ENCODE assay signal across 24 cellular contexts in genomic region chr20:63765082-63765873, GRCh38. TPM values are rescaled to one million over a fixed set of nuclear protein-coding genes. Genes with fewer than 3 reads are reported as not detected.
DNase-seq lines count a peak whose midpoint lies in the region; ATAC-seq and TF ChIP-seq lines count a peak whose summit lies in the region.
"Had no signal": no experiment of that assay in that cellular context is flagged by ENCODE, and none has a peak within 500 bp of the region (broad histone marks: within the 10 kb centered on the region; RNA-seq: fewer than 3 reads in every experiment).

No MANE protein-coding gene starts in this region.

- intact Hi-C loops in activated CD8-positive, alpha-beta T cell treated with anti-CD3 and anti-CD28 coated beads for 36 hours (cut with micrococcal nuclease): no loop called here
- intact Hi-C loops in right lobe of liver (cut with DNase I) (no loop called here), spleen (cut with DNase I; ENCODE audit: low total_unique reads) (no loop called here)

- no peaks in the 10 kb centered on the region for H3K9me3 ChIP-seq in right lobe of liver
- H3K9me3 ChIP-seq in spleen: no peaks in the 10 kb centered on the region
- H3K9me3 ChIP-seq: HAP-1, MG63, SJSA1 had no signal

- H3K27me3 ChIP-seq in right lobe of liver: no peaks in the 10 kb centered on the region
- H3K27me3 ChIP-seq in spleen (replicated peaks in 1 of 7): no peaks in the 10 kb centered on the region
- H3K27me3 ChIP-seq: MG63, SJSA1 had no signal

- H3K4me3 ChIP-seq in choroid plexus epithelial cell (ENCODE audit: low read depth, low read length) (no peak overlapping the region), right lobe of liver (no peak overlapping the region), spleen (no peak overlapping the region)
- H3K4me3 ChIP-seq: GM23338, HAP-1, MG63, SJSA1 had no signal

- no peak for DNase-seq in activated CD8-positive, alpha-beta T cell treated with anti-CD3 and anti-CD28 coated beads, Interleukin-2, amount 10 ng/mL, durations not matched to agents 7 days and 5 days
- DNase-seq in activated CD8-positive, alpha-beta T cell treated with anti-CD3 and anti-CD28 coated beads for 36 hours: no peak
- peak; percentile 45 for DNase-seq in choroid plexus epithelial cell (ENCODE audit: low read depth)
- no peak for DNase-seq in right lobe of liver
- no peak for DNase-seq in spleen
- DNase-seq in superior temporal gyrus (ENCODE audit: extremely low spot score): no peak
- DNase-seq in activated naive CD4-positive, alpha-beta T cell treated with anti-CD3 and anti-CD28 coated beads, Interleukin-2, amount 50 U/mL, for 72 hours (ENCODE audit: low spot score in 2 of 2): no peak
- DNase-seq in activated CD4-positive, alpha-beta T cell treated with anti-CD3 and anti-CD28 coated beads, Interleukin-2, amount 50 U/mL, for 4 hours: no peak
- DNase-seq: 8988T; ACHN; CD4-positive, CD25-positive, alpha-beta regulatory T cell; HFFc6; KG1; MG63; NCI-H1694; NCI-H2029 treated with DMSO at 0.1 percent for 48 hours; NCI-H446 treated with DMSO at 0.1 percent for 48 hours; NCI-H526; NCI-H82; Right ventricle myocardium superior; RPMI8226 had no signal

- no peak overlapping the region for H3K27ac ChIP-seq in right lobe of liver
- peak overlapping the region in 6 of 8 donors; percentile 18 to 59 (median 44) for H3K27ac ChIP-seq in spleen
- H3K27ac ChIP-seq: SJSA1 had no signal

- POLR2A ChIA-PET in activated CD8-positive, alpha-beta T cell treated with anti-CD3 and anti-CD28 coated beads, Interleukin-2, amount 10 ng/mL, durations not matched to agents 7 days and 5 days (lab: Charles Lee): no interaction called here
- POLR2A ChIA-PET in activated CD8-positive, alpha-beta T cell treated with anti-CD3 and anti-CD28 coated beads for 36 hours (lab: Charles Lee): interaction anchor here (0.7 kb wide), 1 partner anchor 352 kb away, joined by 3 read pairs; no protein-coding TSS in a partner anchor

- no peak for TF ChIP-seq CTCF in activated CD8-positive, alpha-beta T cell treated with anti-CD3 and anti-CD28 coated beads for 36 hours (IDR thresholded peaks at IDR 0.05)
- no peak for TF ChIP-seq CTCF in choroid plexus epithelial cell (conservative IDR thresholded peaks at IDR 0.05; ENCODE audit: low read depth, low read length)
- no peak for TF ChIP-seq CTCF in right lobe of liver (IDR thresholded peaks at IDR 0.05)
- TF ChIP-seq CTCF in spleen (IDR thresholded peaks at IDR 0.05 in 8 of 11, conservative IDR thresholded peaks at IDR 0.05 in 3 of 11): no peak

- no peaks in the 10 kb centered on the region for H3K9me3 Mint-ChIP-seq in activated CD8-positive, alpha-beta T cell treated with anti-CD3 and anti-CD28 coated beads, Interleukin-2, amount 10 ng/mL, durations not matched to agents 7 days and 5 days (ENCODE audit: insufficient read depth)
- no peaks in the 10 kb centered on the region for H3K9me3 Mint-ChIP-seq in activated CD8-positive, alpha-beta T cell treated with anti-CD3 and anti-CD28 coated beads for 36 hours
- H3K9me3 Mint-ChIP-seq in activated naive CD4-positive, alpha-beta T cell treated with anti-CD3 and anti-CD28 coated beads, Interleukin-2, amount 50 U/mL, for 72 hours: no peaks in the 10 kb centered on the region
- H3K9me3 Mint-ChIP-seq: CD4-positive, CD25-positive, alpha-beta regulatory T cell; GM23338; HFFc6 had no signal

- no peaks in the 10 kb centered on the region for H3K4me1 Mint-ChIP-seq in activated CD8-positive, alpha-beta T cell treated with anti-CD3 and anti-CD28 coated beads, Interleukin-2, amount 10 ng/mL, durations not matched to agents 7 days and 5 days (ENCODE audit: low read depth)
- H3K4me1 Mint-ChIP-seq in activated CD8-positive, alpha-beta T cell treated with anti-CD3 and anti-CD28 coated beads for 36 hours (ENCODE audit: low read depth): no peaks in the 10 kb centered on the region
- H3K4me1 Mint-ChIP-seq: GM23338 had no signal

- 46% methylated on average over 16 of the region's 16 CpGs for WGBS in right lobe of liver (ENCODE audit: insufficient coverage, low coverage, low lambda C conversion rate, missing lambda C conversion rate)
- WGBS in spleen, 5 donors: 68 to 79% (median 73%) methylated on average over 16 of the region's 16 CpGs

- H3K4me3 Mint-ChIP-seq in activated CD8-positive, alpha-beta T cell treated with anti-CD3 and anti-CD28 coated beads, Interleukin-2, amount 10 ng/mL, durations not matched to agents 7 days and 5 days: no peak overlapping the region
- H3K4me3 Mint-ChIP-seq in activated CD8-positive, alpha-beta T cell treated with anti-CD3 and anti-CD28 coated beads for 36 hours: no peak overlapping the region
- H3K4me3 Mint-ChIP-seq: CD4-positive, CD25-positive, alpha-beta regulatory T cell; GM23338; HFFc6 had no signal

- no peak for TF ChIP-seq POLR2A in right lobe of liver (IDR thresholded peaks at IDR 0.05)
- no peak for TF ChIP-seq POLR2A in spleen (IDR thresholded peaks at IDR 0.05)

- ATAC-seq in activated CD8-positive, alpha-beta T cell treated with anti-CD3 and anti-CD28 coated beads, Interleukin-2, amount 10 ng/mL, durations not matched to agents 7 days and 5 days: no peak
- no peak for ATAC-seq in activated CD8-positive, alpha-beta T cell treated with anti-CD3 and anti-CD28 coated beads for 36 hours
- ATAC-seq in right lobe of liver: peak in 3 of 4 donors; percentile 23 to 45 (median 42)
- ATAC-seq in activated naive CD4-positive, alpha-beta T cell treated with anti-CD3 and anti-CD28 coated beads, Interleukin-2, amount 50 U/mL, for 72 hours: no peak
- ATAC-seq: GM23338 had no signal

- H3K27ac Mint-ChIP-seq in activated CD8-positive, alpha-beta T cell treated with anti-CD3 and anti-CD28 coated beads, Interleukin-2, amount 10 ng/mL, durations not matched to agents 7 days and 5 days: peak overlapping the region; percentile 25
- H3K27ac Mint-ChIP-seq in activated CD8-positive, alpha-beta T cell treated with anti-CD3 and anti-CD28 coated beads for 36 hours: no peak overlapping the region
- H3K27ac Mint-ChIP-seq in activated naive CD4-positive, alpha-beta T cell treated with anti-CD3 and anti-CD28 coated beads, Interleukin-2, amount 50 U/mL, for 72 hours: peak overlapping the region in 1 of 2 donors; percentile 17
- H3K27ac Mint-ChIP-seq: CD4-positive, CD25-positive, alpha-beta regulatory T cell; GM23338; HFFc6 had no signal

- CTCF ChIA-PET in activated CD8-positive, alpha-beta T cell treated with anti-CD3 and anti-CD28 coated beads, Interleukin-2, amount 10 ng/mL, durations not matched to agents 7 days and 5 days (lab: Charles Lee): no interaction called here
- CTCF ChIA-PET in activated CD8-positive, alpha-beta T cell treated with anti-CD3 and anti-CD28 coated beads for 36 hours (lab: Charles Lee): no interaction called here

- no peaks in the 10 kb centered on the region for H3K4me1 ChIP-seq in right lobe of liver
- peaks cover 0 to 40% (median 9%) of the 10 kb centered on the region in 6 donors for H3K4me1 ChIP-seq in spleen
- H3K4me1 ChIP-seq: HAP-1, SJSA1 had no signal

- no peaks in the 10 kb centered on the region for H3K36me3 Mint-ChIP-seq in activated CD8-positive, alpha-beta T cell treated with anti-CD3 and anti-CD28 coated beads, Interleukin-2, amount 10 ng/mL, durations not matched to agents 7 days and 5 days (ENCODE audit: low read depth)
- H3K36me3 Mint-ChIP-seq in activated CD8-positive, alpha-beta T cell treated with anti-CD3 and anti-CD28 coated beads for 36 hours (ENCODE audit: low read depth): no peaks in the 10 kb centered on the region
- H3K36me3 Mint-ChIP-seq in activated naive CD4-positive, alpha-beta T cell treated with anti-CD3 and anti-CD28 coated beads, Interleukin-2, amount 50 U/mL, for 72 hours: no peaks in the 10 kb centered on the region
- H3K36me3 Mint-ChIP-seq: CD4-positive, CD25-positive, alpha-beta regulatory T cell had no signal

- no peaks in the 10 kb centered on the region for H3K36me3 ChIP-seq in right lobe of liver
- peaks cover 0 to 57% (median 9%) of the 10 kb centered on the region in 6 donors for H3K36me3 ChIP-seq in spleen
- H3K36me3 ChIP-seq: HAP-1, SJSA1 had no signal

- peaks cover 12% of the 10 kb centered on the region for H3K27me3 Mint-ChIP-seq in activated CD8-positive, alpha-beta T cell treated with anti-CD3 and anti-CD28 coated beads, Interleukin-2, amount 10 ng/mL, durations not matched to agents 7 days and 5 days (ENCODE audit: low read depth)
- no peaks in the 10 kb centered on the region for H3K27me3 Mint-ChIP-seq in activated CD8-positive, alpha-beta T cell treated with anti-CD3 and anti-CD28 coated beads for 36 hours
- H3K27me3 Mint-ChIP-seq: CD4-positive, CD25-positive, alpha-beta regulatory T cell had no signal

RNA-seq across cellular contexts. Expression of gene SLC2A4RG, which starts 25.7 kb away (rescaled TPM):
- 10 to 100 TPM; 97.2 TPM for total RNA-seq in activated CD8-positive, alpha-beta T cell treated with anti-CD3 and anti-CD28 coated beads, Interleukin-2, amount 10 ng/mL, durations not matched to agents 7 days and 5 days
- 10 to 100 TPM; 38.5 to 39.8 TPM for total RNA-seq in activated CD8-positive, alpha-beta T cell treated with anti-CD3 and anti-CD28 coated beads for 36 hours
- total RNA-seq in right lobe of liver: 100 to 1,000 TPM in 2 of 6 experiments, 10 to 100 TPM in 4; 36.0 to 180 (median 73.8) TPM
- 100 to 1,000 TPM in 1 of 7 donors, 10 to 100 TPM in 6; 39.9 to 107 (median 64.8) TPM for total RNA-seq in spleen
- polyA plus RNA-seq in spleen: 10 to 100 TPM; 27.5 to 44.0 (median 34.3) TPM
- 10 to 100 TPM; 24.7 to 37.2 TPM for total RNA-seq in activated naive CD4-positive, alpha-beta T cell treated with anti-CD3 and anti-CD28 coated beads, Interleukin-2, amount 50 U/mL, for 72 hours

RNA-seq across cellular contexts. Expression of gene LIME1, which starts 28.8 kb away (rescaled TPM):
- total RNA-seq in activated CD8-positive, alpha-beta T cell treated with anti-CD3 and anti-CD28 coated beads, Interleukin-2, amount 10 ng/mL, durations not matched to agents 7 days and 5 days: 100 to 1,000 TPM; 163 to 165 TPM
- total RNA-seq in activated CD8-positive, alpha-beta T cell treated with anti-CD3 and anti-CD28 coated beads for 36 hours: 10 to 100 TPM; 15.5 to 16.8 TPM
- total RNA-seq in right lobe of liver (100 to 1,000 TPM in 2 of 6 experiments, 10 to 100 TPM in 4; 37.0 to 118 (median 65.5) TPM), spleen (10 to 100 TPM; 24.0 to 93.4 (median 39.0) TPM)
- 10 to 100 TPM; 56.2 to 96.6 (median 80.4) TPM for polyA plus RNA-seq in spleen
- total RNA-seq in activated naive CD4-positive, alpha-beta T cell treated with anti-CD3 and anti-CD28 coated beads, Interleukin-2, amount 50 U/mL, for 72 hours: 10 to 100 TPM in 1 of 2 donors, 1 to 10 TPM in 1; 6.3 to 18.2 TPM

RNA-seq across cellular contexts. Expression of gene ZGPAT, which starts 57.4 kb away (rescaled TPM):
- 10 to 100 TPM; 38.6 to 43.5 TPM for total RNA-seq in activated CD8-positive, alpha-beta T cell treated with anti-CD3 and anti-CD28 coated beads, Interleukin-2, amount 10 ng/mL, durations not matched to agents 7 days and 5 days
- 10 to 100 TPM; 22.4 to 22.5 TPM for total RNA-seq in activated CD8-positive, alpha-beta T cell treated with anti-CD3 and anti-CD28 coated beads for 36 hours
- 10 to 100 TPM; 18.7 to 68.9 (median 31.9) TPM for total RNA-seq in right lobe of liver
- 10 to 100 TPM; 23.6 to 45.7 (median 38.1) TPM for total RNA-seq in spleen
- 10 to 100 TPM; 27.6 to 72.8 (median 50.0) TPM for polyA plus RNA-seq in spleen
- 10 to 100 TPM; 12.5 to 24.0 TPM for total RNA-seq in activated naive CD4-positive, alpha-beta T cell treated with anti-CD3 and anti-CD28 coated beads, Interleukin-2, amount 50 U/mL, for 72 hours

RNA-seq across cellular contexts. Expression of gene ARFRP1, which starts 57.5 kb away (rescaled TPM):
- 10 to 100 TPM; 55.2 to 57.6 TPM for total RNA-seq in activated CD8-positive, alpha-beta T cell treated with anti-CD3 and anti-CD28 coated beads, Interleukin-2, amount 10 ng/mL, durations not matched to agents 7 days and 5 days
- total RNA-seq in activated CD8-positive, alpha-beta T cell treated with anti-CD3 and anti-CD28 coated beads for 36 hours: 10 to 100 TPM; 41.7 to 44.2 TPM
- total RNA-seq in right lobe of liver (10 to 100 TPM; 16.0 to 22.2 (median 20.2) TPM), spleen (10 to 100 TPM; 36.7 to 84.2 (median 60.8) TPM)
- polyA plus RNA-seq in spleen: 100 to 1,000 TPM in 1 of 3 donors, 10 to 100 TPM in 2; 64.5 to 118 (median 83.8) TPM
- 10 to 100 TPM; 36.1 to 53.4 TPM for total RNA-seq in activated naive CD4-positive, alpha-beta T cell treated with anti-CD3 and anti-CD28 coated beads, Interleukin-2, amount 50 U/mL, for 72 hours

Comparison
In these comparisons a context has a peak if more than half of its experiments do, and no peak if none do; other contexts are left out.
1. ATAC-seq: peak in right lobe of liver (3 of 4); none in activated CD8-positive, alpha-beta T cell treated with anti-CD3 and anti-CD28 coated beads, Interleukin-2, amount 10 ng/mL, durations not matched to agents 7 days and 5 days (single experiment), activated CD8-positive, alpha-beta T cell treated with anti-CD3 and anti-CD28 coated beads for 36 hours (single experiment) and activated naive CD4-positive, alpha-beta T cell treated with anti-CD3 and anti-CD28 coated beads, Interleukin-2, amount 50 U/mL, for 72 hours (0 of 2).
2. H3K27ac ChIP-seq: peak in spleen (6 of 8); none in right lobe of liver (0 of 3).